In genomic region chr3:185677146-185677829, GRCh38 we compare ENCODE assay signal across 8 cellular contexts.
DNase-seq lines count a peak whose midpoint lies in the region; ATAC-seq, FAIRE-seq and TF ChIP-seq lines count a peak whose summit lies in the region.

No MANE protein-coding gene starts in this region.

- FAIRE-seq in astrocyte (lab: Jason Lieb, UNC): peak; percentile 96
- FAIRE-seq in keratinocyte (lab: Jason Lieb, UNC): peak; percentile 98

- H3K27ac ChIP-seq in astrocyte (ENCODE audit: low read depth, low read length): no peak overlapping the region
- no peak overlapping the region for H3K27ac ChIP-seq in keratinocyte (ENCODE audit: control insufficient read depth, insufficient read depth, low read length)

- H3K36me3 ChIP-seq in astrocyte (ENCODE audit: insufficient read depth, low read length) (peaks cover 26% of the 10 kb centered on the region), keratinocyte (ENCODE audit: control insufficient read depth in 2 of 2, extremely low read depth in 1 of 2, insufficient read depth in 2 of 2, low read length in 2 of 2) (peaks cover 23 to 25% of the 10 kb centered on the region in 2 experiments)

- peak; percentile 79 for DNase-seq in AG10803 (ENCODE audit: low read depth)
- peak; percentile 74 for DNase-seq in NCI-H2196 (lab: John Stamatoyannopoulos, UW; ENCODE audit: unreplicated experiment)
- peak; percentile 46 for DNase-seq in astrocyte (ENCODE audit: low read depth)
- DNase-seq in keratinocyte (ENCODE audit: low read depth, low spot score): peak; percentile 77
- DNase-seq in naive thymus-derived CD8-positive, alpha-beta T cell: no peak
- DNase-seq in central memory CD4-positive, alpha-beta T cell: no peak
- no peak for DNase-seq in activated effector memory CD4-positive, alpha-beta T cell treated with Interleukin-2 at 50 U/mL for 16 hours

- dilution Hi-C loops in keratinocyte (cut with MboI; ENCODE audit: extremely low pct_ligation_motif_present, low sequenced_read_pairs): no loop called here

- no peaks in the 10 kb centered on the region for H3K9me1 ChIP-seq in keratinocyte (ENCODE audit: control insufficient read depth, extremely low read depth, insufficient read depth, low read length)

- H3K4me3 Mint-ChIP-seq in astrocyte (ENCODE audit: unreplicated experiment): no peak overlapping the region
- no peak overlapping the region for H3K4me3 Mint-ChIP-seq in naive thymus-derived CD8-positive, alpha-beta T cell

- H2AFZ ChIP-seq in astrocyte (ENCODE audit: low read depth, low read length) (no peak overlapping the region), keratinocyte (ENCODE audit: control insufficient read depth, low read length) (no peak overlapping the region)

- peak overlapping the region; percentile 5 for H3K27ac Mint-ChIP-seq in astrocyte (ENCODE audit: unreplicated experiment)
- H3K27ac Mint-ChIP-seq in naive thymus-derived CD8-positive, alpha-beta T cell: no peak overlapping the region

- H3K9me3 Mint-ChIP-seq in astrocyte (ENCODE audit: unreplicated experiment): peaks cover 2% of the 10 kb centered on the region
- peaks cover 6 to 25% (median 18%) of the 10 kb centered on the region in 9 donors for H3K9me3 Mint-ChIP-seq in naive thymus-derived CD8-positive, alpha-beta T cell

- H3K9ac ChIP-seq in astrocyte (ENCODE audit: low read length) (no peak overlapping the region), keratinocyte (ENCODE audit: control insufficient read depth, extremely low read depth, insufficient read depth, low read length) (no peak overlapping the region)

- H3K4me1 Mint-ChIP-seq in astrocyte (ENCODE audit: low read depth, unreplicated experiment): peaks cover 11% of the 10 kb centered on the region
- no peaks in the 10 kb centered on the region for H3K4me1 Mint-ChIP-seq in naive thymus-derived CD8-positive, alpha-beta T cell

- POLR2A ChIA-PET in naive thymus-derived CD8-positive, alpha-beta T cell (lab: Charles Lee): no interaction called here

- ATAC-seq in GM19035 (IDR thresholded peaks at IDR 0.05; ENCODE audit: unreplicated experiment): peak; percentile 62
- ATAC-seq in naive thymus-derived CD8-positive, alpha-beta T cell: no peak

- H4K20me1 ChIP-seq in astrocyte (ENCODE audit: insufficient read depth, low read length) (peaks cover 18% of the 10 kb centered on the region), keratinocyte (ENCODE audit: control insufficient read depth, extremely low read depth, insufficient read depth, low read length) (no peaks in the 10 kb centered on the region)

- H3K4me2 ChIP-seq in astrocyte (ENCODE audit: low read length) (no peak overlapping the region), keratinocyte (ENCODE audit: control insufficient read depth, extremely low read depth, insufficient read depth, low read depth, low read length) (no peak overlapping the region)

- H3K4me1 ChIP-seq in astrocyte (ENCODE audit: insufficient read depth, low read length): no peaks in the 10 kb centered on the region
- peaks cover 7% of the 10 kb centered on the region for H3K4me1 ChIP-seq in keratinocyte (ENCODE audit: control insufficient read depth, extremely low read depth, insufficient read depth, low read length)

- H3K27me3 ChIP-seq in astrocyte (ENCODE audit: insufficient read depth, low read length) (no peaks in the 10 kb centered on the region), keratinocyte (ENCODE audit: control insufficient read depth, extremely low read depth, insufficient read depth, low read length) (no peaks in the 10 kb centered on the region)

- H3K79me2 ChIP-seq in astrocyte (ENCODE audit: insufficient read depth, low read length): peaks cover 15% of the 10 kb centered on the region
- peaks cover 18% of the 10 kb centered on the region for H3K79me2 ChIP-seq in keratinocyte (ENCODE audit: control insufficient read depth, insufficient read depth, low read length)

- no peaks in the 10 kb centered on the region for H3K9me3 ChIP-seq in astrocyte (ENCODE audit: insufficient read depth, low read depth, low read length)
- no peaks in the 10 kb centered on the region for H3K9me3 ChIP-seq in keratinocyte (ENCODE audit: control insufficient read depth, low read depth, low read length)

- H3K27me3 Mint-ChIP-seq in astrocyte (ENCODE audit: low read depth, unreplicated experiment): no peaks in the 10 kb centered on the region
- H3K27me3 Mint-ChIP-seq in naive thymus-derived CD8-positive, alpha-beta T cell: peaks cover 2 to 32% (median 6%) of the 10 kb centered on the region in 5 donors

- TF ChIP-seq CTCF in AG10803 (conservative IDR thresholded peaks at IDR 0.05; ENCODE audit: low read length) (peak; percentile 94), astrocyte (IDR thresholded peaks at IDR 0.05; ENCODE audit: insufficient read depth, low read depth, low read length) (peak; percentile 77), keratinocyte (optimal IDR thresholded peaks at IDR 0.05 in 1 of 3, IDR thresholded peaks at IDR 0.05 in 1 of 3, conservative IDR thresholded peaks at IDR 0.05 in 1 of 3; ENCODE audit: extremely low read depth in 1 of 3, insufficient read depth in 2 of 3, low read length in 3 of 3) (peak; percentile 53 to 85 (median 73))

- H3K4me3 ChIP-seq in AG10803 (ENCODE audit: low read length): no peak overlapping the region
- H3K4me3 ChIP-seq in astrocyte (ENCODE audit: insufficient read depth, low read depth, low read length): no peak overlapping the region
- H3K4me3 ChIP-seq in keratinocyte (ENCODE audit: control insufficient read depth in 2 of 3, extremely low read depth in 1 of 3, insufficient read depth in 2 of 3, low read depth in 1 of 3, low read length in 3 of 3): no peak overlapping the region

- H3K36me3 Mint-ChIP-seq in astrocyte (ENCODE audit: low read depth, unreplicated experiment): peaks cover 27% of the 10 kb centered on the region
- H3K36me3 Mint-ChIP-seq in naive thymus-derived CD8-positive, alpha-beta T cell: peaks cover 0 to 26% (median 11%) of the 10 kb centered on the region in 3 donors

Comparison
In these comparisons a context has a peak if more than half of its experiments do, and no peak if none do; other contexts are left out.
1. DNase-seq: peak in AG10803 (single experiment), NCI-H2196 (single experiment), astrocyte (single experiment) and keratinocyte (single experiment); none in naive thymus-derived CD8-positive, alpha-beta T cell (0 of 10), central memory CD4-positive, alpha-beta T cell (single experiment) and activated effector memory CD4-positive, alpha-beta T cell treated with Interleukin-2 at 50 U/mL for 16 hours (single experiment).
2. Peak in every context shown above with its lines, with median percentiles within 50 percentile points of each other: CTCF ChIP-seq.